ENCODE assay signal across 7 cellular contexts in genomic region chr6:26659360-26660095, GRCh38. TPM values are rescaled to one million over a fixed set of nuclear protein-coding genes. Genes with fewer than 3 reads are reported as not detected.
DNase-seq lines count a peak whose midpoint lies in the region; ATAC-seq, FAIRE-seq and TF ChIP-seq lines count a peak whose summit lies in the region.
"Not testable (repeated sequence)": the region's sequence is repeated elsewhere in the genome, so short reads cannot be mapped to it uniquely, and the experiment has no call there.

TSS of gene ZNF322 (minus strand) at chr6:26659746. CDS start at chr6:26638553, 21,193 bp downstream.

- TF ChIP-seq EP300 in sigmoid colon (IDR thresholded peaks at IDR 0.05), result not testable (repeated sequence)

- DNase-seq in NCI-H2107 (lab: John Stamatoyannopoulos, UW), result peak; percentile 70
- peak; percentile 51 for DNase-seq in iPS DF 4.7 (ENCODE audit: extremely low read depth, low spot score)
- peak; percentile 98 for DNase-seq in sigmoid colon

- intact Hi-C loops in sigmoid colon (cut with DNase I), result loop anchor here (2.0 kb wide), 1 partner anchor 63 kb away; the partner anchor contains the start of gene ABT1

- peak within 1 kb of the TSS; percentile 77 to 90 (median 86) for H3K27ac ChIP-seq in sigmoid colon

- peaks cover 0 to 34% (median 25%) of the 10 kb centered on the region in 4 donors for H3K4me1 ChIP-seq in sigmoid colon

- H3K9me3 ChIP-seq in sigmoid colon, result not testable (repeated sequence)

- not testable (repeated sequence) for H3K9me3 Mint-ChIP-seq in brain

- peak within 1 kb of the TSS; percentile 52 to 74 (median 60) for H3K4me3 ChIP-seq in sigmoid colon

- peak within 1 kb of the TSS; percentile 87 to 91 (median 90) for H3K4me3 Mint-ChIP-seq in brain

- not testable (repeated sequence) for H3K27me3 ChIP-seq in sigmoid colon

- H3K27me3 Mint-ChIP-seq in brain, result peaks cover 37% of the 10 kb centered on the region

- peaks cover 43% of the 10 kb centered on the region for H3K36me3 Mint-ChIP-seq in brain

- peaks cover 57% of the 10 kb centered on the region for H3K4me1 Mint-ChIP-seq in brain

- FAIRE-seq in TTC549 (lab: Jason Lieb, UNC), result peak; percentile 89

- ATAC-seq in GM18519 (IDR thresholded peaks at IDR 0.05; ENCODE audit: low FRiP score, unreplicated experiment) (peak; percentile 93), HG03060 (IDR thresholded peaks at IDR 0.05; ENCODE audit: low read depth, unreplicated experiment) (peak; percentile 81)

- H3K27ac Mint-ChIP-seq in brain, result peak within 1 kb of the TSS; percentile 54 to 94 (median 79)

- TF ChIP-seq CTCF in brain (conservative IDR thresholded peaks at IDR 0.05); sigmoid colon (IDR thresholded peaks at IDR 0.05): not testable (repeated sequence)

- TF ChIP-seq POLR2A in sigmoid colon (IDR thresholded peaks at IDR 0.05), result peak; percentile 62 to 67

- 0 to 1% methylated on average over 48 to 49 of the region's 50 CpGs for WGBS in sigmoid colon, 2 donors

- peaks cover 0 to 21% (median 4%) of the 10 kb centered on the region in 4 donors for H3K36me3 ChIP-seq in sigmoid colon

RNA-seq across cellular contexts. Expression of gene ZNF322, which starts in this region (rescaled TPM):
- 8.6 TPM for polyA plus RNA-seq in brain (ENCODE audit: insufficient read depth, low read depth, low replicate concordance)
- 10 to 100 TPM; 15.6 to 21.8 (median 20.3) TPM for total RNA-seq in sigmoid colon
- polyA plus RNA-seq in sigmoid colon, result 1 to 10 TPM; 6.5 to 6.6 (median 6.6) TPM

Comparison
In these comparisons a context has a peak if more than half of its experiments do, and no peak if none do; other contexts are left out.
1. Peak in every context shown above with its lines: DNase-seq, ATAC-seq, H3K4me3 ChIP-seq and H3K27ac ChIP-seq.